In genomic region chr16:50371036-50371716, GRCh38 we compare ENCODE assay signal across 1 cellular context.
TF ChIP-seq lines count a peak whose summit lies in the region.

No MANE protein-coding gene starts in this region.

TF ChIP-seq in HepG2, 621 proteins besides CTCF, POLR2A, EP300 and RAD21 (continued from another document and continues in another):
- TF ChIP-seq ZNF576 (CRISPR knock-in tag; IDR thresholded peaks at IDR 0.05) (no peak), JUNB (CRISPR knock-in tag; IDR thresholded peaks at IDR 0.05; ENCODE audit: borderline replicate concordance) (no peak), U2AF1 (optimal IDR thresholded peaks at IDR 0.05; ENCODE audit: low read depth, low read length) (no peak), ZBTB1 (CRISPR knock-in tag; IDR thresholded peaks at IDR 0.05; ENCODE audit: borderline replicate concordance) (no peak), ATF3 (CRISPR knock-in tag; IDR thresholded peaks at IDR 0.05) (peak; percentile 67), ARNT (IDR thresholded peaks at IDR 0.05) (no peak), AGO2 (optimal IDR thresholded peaks at IDR 0.05; ENCODE audit: low read depth, low read length) (no peak), ZNF563 (CRISPR knock-in tag; IDR thresholded peaks at IDR 0.05) (0 out of 2 replicates have a peak, but pooled peaks have one; percentile 41), CBX1 (IDR thresholded peaks at IDR 0.05; ENCODE audit: low read depth) (no peak), ATF2 (CRISPR knock-in tag; IDR thresholded peaks at IDR 0.05) (peak; percentile 83), ZBTB4 (CRISPR knock-in tag; IDR thresholded peaks at IDR 0.05; ENCODE audit: borderline replicate concordance) (no peak), ZNF160 (CRISPR knock-in tag; IDR thresholded peaks at IDR 0.05) (no peak), NR2C2 (CRISPR knock-in tag; IDR thresholded peaks at IDR 0.05; ENCODE audit: borderline replicate concordance) (no peak), AKAP8 (CRISPR knock-in tag; IDR thresholded peaks at IDR 0.05) (no peak), ZNF546 (CRISPR knock-in tag; conservative IDR thresholded peaks at IDR 0.05) (no peak), ZBTB33 (CRISPR knock-in tag; IDR thresholded peaks at IDR 0.05) (no peak), PPARG (CRISPR knock-in tag; conservative IDR thresholded peaks at IDR 0.05) (no peak), ZNF800 (CRISPR knock-in tag; IDR thresholded peaks at IDR 0.05) (no peak), TFDP2 (CRISPR knock-in tag; IDR thresholded peaks at IDR 0.05) (no peak), NFE2 (CRISPR knock-in tag; IDR thresholded peaks at IDR 0.05) (no peak), HDAC2 (CRISPR knock-in tag; IDR thresholded peaks at IDR 0.05) (0 out of 2 replicates have a peak, but pooled peaks have one; percentile 15), ZNF264 (CRISPR knock-in tag; IDR thresholded peaks at IDR 0.05) (no peak), ZNF557 (CRISPR knock-in tag; IDR thresholded peaks at IDR 0.05) (no peak), ZUFSP (CRISPR knock-in tag; IDR thresholded peaks at IDR 0.05; ENCODE audit: borderline replicate concordance) (no peak), ZNF101 (CRISPR knock-in tag; IDR thresholded peaks at IDR 0.05; ENCODE audit: borderline replicate concordance, low read depth) (no peak), TP53 (CRISPR knock-in tag; conservative IDR thresholded peaks at IDR 0.05) (no peak), ARID2 (CRISPR knock-in tag; IDR thresholded peaks at IDR 0.05; ENCODE audit: borderline replicate concordance) (no peak), ZNF709 (CRISPR knock-in tag; IDR thresholded peaks at IDR 0.05) (no peak; the same call in 1 of the 2 replicates), PAWR (CRISPR knock-in tag; IDR thresholded peaks at IDR 0.05; ENCODE audit: borderline replicate concordance) (no peak), ARID4A (CRISPR knock-in tag; IDR thresholded peaks at IDR 0.05; ENCODE audit: borderline replicate concordance) (no peak), ZMYM4 (CRISPR knock-in tag; IDR thresholded peaks at IDR 0.05) (no peak), MAFG (CRISPR knock-in tag; IDR thresholded peaks at IDR 0.05) (no peak), SYNCRIP (IDR thresholded peaks at IDR 0.05; ENCODE audit: insufficient read depth, low read depth, low read length) (no peak), NKX3-1 (CRISPR knock-in tag; IDR thresholded peaks at IDR 0.05) (no peak), HCFC1 (IDR thresholded peaks at IDR 0.05; ENCODE audit: low read depth, low read length) (no peak), ZNF792 (CRISPR knock-in tag; IDR thresholded peaks at IDR 0.05) (no peak), SPEN (CRISPR knock-in tag; IDR thresholded peaks at IDR 0.05; ENCODE audit: low read depth) (no peak), ZNF562 (CRISPR knock-in tag; IDR thresholded peaks at IDR 0.05; ENCODE audit: borderline replicate concordance) (no peak), HNF4A (CRISPR knock-in tag; IDR thresholded peaks at IDR 0.05) (peak; percentile 72), ZFP82 (CRISPR knock-in tag; IDR thresholded peaks at IDR 0.05; ENCODE audit: borderline replicate concordance) (no peak), HOMEZ (CRISPR knock-in tag; IDR thresholded peaks at IDR 0.05; ENCODE audit: low read depth) (no peak), NR2F1 (CRISPR knock-in tag; IDR thresholded peaks at IDR 0.05) (no peak), ZNF350 (CRISPR knock-in tag; IDR thresholded peaks at IDR 0.05; ENCODE audit: borderline replicate concordance, low read depth) (no peak; the same call in 1 of the 2 replicates)
